In genomic region chr13:41827507-41828213, GRCh38 we compare ENCODE assay signal across 9 cellular contexts.
A peak's percentile ranks its signal among the peaks of the same experiment; 100 is the strongest.
DNase-seq lines count a peak whose midpoint lies in the region; ATAC-seq and TF ChIP-seq lines count a peak whose summit lies in the region.
"Had no signal": no experiment of that assay in that cellular context is flagged by ENCODE, and none has a peak within 500 bp of the region (broad histone marks: within the 10 kb centered on the region; RNA-seq: fewer than 3 reads in every experiment).

No MANE protein-coding gene starts in this region.

- intact Hi-C loops in psoas muscle (cut with DNase I), result no loop called here
- intact Hi-C loops in vagina (cut with DNase I), result no loop called here

- H2AFZ ChIP-seq in H9 (ENCODE audit: low read length), result no peak overlapping the region

- H2AK5ac ChIP-seq in H9 (ENCODE audit: insufficient read length, low read length), result no peak overlapping the region

- H3K9ac ChIP-seq in H9 (ENCODE audit: extremely low read depth, insufficient read length, low read length), result no peak overlapping the region

- no peaks in the 10 kb centered on the region for H3K79me2 ChIP-seq in H9 (ENCODE audit: insufficient read depth, low read length)

- no peak for TF ChIP-seq CTCF in fibroblast of mammary gland (conservative IDR thresholded peaks at IDR 0.05; ENCODE audit: control insufficient read depth, insufficient read depth, low read depth, low read length)
- TF ChIP-seq CTCF in psoas muscle (IDR thresholded peaks at IDR 0.05), result no peak
- TF ChIP-seq CTCF in vagina (IDR thresholded peaks at IDR 0.05), result no peak
- TF ChIP-seq CTCF in H9 (conservative IDR thresholded peaks at IDR 0.05), result no peak

- H2BK12ac ChIP-seq in H9 (ENCODE audit: insufficient read length, low read depth, low read length), result no peak overlapping the region

- no peak overlapping the region for H4K8ac ChIP-seq in H9 (replicated peaks; ENCODE audit: insufficient read length, low read depth, low read length)

- no peaks in the 10 kb centered on the region for H3K23me2 ChIP-seq in H9 (ENCODE audit: insufficient read length, low read depth, low read length, poor library complexity, severe bottlenecking)

- H4K5ac ChIP-seq in H9 (ENCODE audit: insufficient read length, low read depth, low read length), result no peak overlapping the region

- H3K18ac ChIP-seq in H9 (ENCODE audit: insufficient read length, low read depth, low read length), result no peak overlapping the region

- no peak overlapping the region for H3K14ac ChIP-seq in H9 (ENCODE audit: insufficient read depth, low read length)

- H2BK5ac ChIP-seq in H9 (ENCODE audit: insufficient read length, low read length), result no peak overlapping the region

- no peaks in the 10 kb centered on the region for H4K20me1 ChIP-seq in H9 (ENCODE audit: control insufficient read depth, insufficient read depth, insufficient read length)

- H3K9me3 ChIP-seq in psoas muscle (no peaks in the 10 kb centered on the region), vagina (no peaks in the 10 kb centered on the region), H9 (ENCODE audit: control insufficient read depth, low read depth, low read length) (no peaks in the 10 kb centered on the region)

- H3K23ac ChIP-seq in H9 (ENCODE audit: insufficient read length, low read depth, low read length), result no peak overlapping the region

- peak; percentile 98 for DNase-seq in EH (ENCODE audit: low read depth)
- DNase-seq in RPMI7951 (ENCODE audit: low read depth), result peak; percentile 78
- DNase-seq in fibroblast of mammary gland (ENCODE audit: low read depth), result peak; percentile 95
- no peak for DNase-seq in psoas muscle
- no peak for DNase-seq in vagina (ENCODE audit: extremely low spot score in 2 of 2)
- DNase-seq in activated CD4-positive, alpha-beta T cell treated with anti-CD3 and anti-CD28 coated beads, Interleukin-2, amount 50 U/mL, for 4 hours, result no peak
- DNase-seq in NCI-H510A (lab: John Stamatoyannopoulos, UW), result no peak
- no peak for DNase-seq in H9

- peaks cover 6 to 8% (median 6%) of the 10 kb centered on the region in 3 experiments; a peak in 5 of 7 replicates for H3K36me3 Mint-ChIP-seq in H9 (ENCODE audit: insufficient read depth in 1 of 3, low read depth in 3 of 3)

- H3K4me3 ChIP-seq in fibroblast of mammary gland (ENCODE audit: control insufficient read depth, low read depth, low read length), result no peak overlapping the region
- H3K4me3 ChIP-seq in psoas muscle, result no peak overlapping the region
- H3K4me3 ChIP-seq in vagina, result no peak overlapping the region

- H3T11ph ChIP-seq in H9 (ENCODE audit: low read length), result no peak overlapping the region

- H3K4ac ChIP-seq in H9 (ENCODE audit: low read depth, low read length), result no peak overlapping the region

- WGBS in psoas muscle, 3 donors, result 35 to 41% (median 37%) methylated on average over 5 of the region's 5 CpGs
- no CpG with 5 or more reads among the region's 5 CpGs for WGBS in H9 (ENCODE audit: extremely low coverage, insufficient read length, low lambda C conversion rate)

- H3K4me2 ChIP-seq in H9 (ENCODE audit: insufficient read depth, insufficient read length, low read length), result no peak overlapping the region

- H2BK120ac ChIP-seq in H9 (ENCODE audit: low read depth, low read length, poor library complexity, severe bottlenecking), result no peak overlapping the region

- no peaks in the 10 kb centered on the region for H3K79me1 ChIP-seq in H9 (ENCODE audit: insufficient read depth, low read depth, low read length, poor library complexity, severe bottlenecking)

- H3K27ac Mint-ChIP-seq in H9, result no peak overlapping the region; a peak in 1 of 7 replicates

- H3K36me3 ChIP-seq in psoas muscle (ENCODE audit: insufficient read depth in 1 of 2, low read depth in 1 of 2) (peaks cover 0 to 18% of the 10 kb centered on the region in 2 donors), vagina (peaks cover 0 to 3% of the 10 kb centered on the region in 2 donors)

- H3K4me1 Mint-ChIP-seq in H9, result no peaks in the 10 kb centered on the region
- H3K4me1 Mint-ChIP-seq: neural crest cell had no signal

- no peaks in the 10 kb centered on the region for H3K9me3 Mint-ChIP-seq in H9
- H3K9me3 Mint-ChIP-seq: neural crest cell had no signal

- H3K4me1 ChIP-seq in psoas muscle (peaks cover 15% of the 10 kb centered on the region), vagina (peaks cover 15% of the 10 kb centered on the region), H9 (ENCODE audit: insufficient read depth, low read length) (no peaks in the 10 kb centered on the region)

- peak; percentile 75 to 96 (median 90) for ATAC-seq in psoas muscle

- no peak for TF ChIP-seq POLR2A in vagina (IDR thresholded peaks at IDR 0.05)

- H3K27me3 ChIP-seq in psoas muscle (ENCODE audit: insufficient read depth in 3 of 3, low read length in 2 of 3) (no peaks in the 10 kb centered on the region), vagina (no peaks in the 10 kb centered on the region), H9 (ENCODE audit: insufficient read depth, low read length) (no peaks in the 10 kb centered on the region)

- no peaks in the 10 kb centered on the region for H3K27me3 Mint-ChIP-seq in H9 (ENCODE audit: low read depth)

- H4K91ac ChIP-seq in H9 (ENCODE audit: insufficient read length, low read depth, low read length), result no peak overlapping the region

- H3K56ac ChIP-seq in H9 (ENCODE audit: insufficient read length, low read depth, low read length), result no peak overlapping the region

- no peak overlapping the region for H2BK20ac ChIP-seq in H9 (ENCODE audit: low read depth, low read length, poor library complexity, severe bottlenecking)

- no peak overlapping the region for H2BK15ac ChIP-seq in H9 (ENCODE audit: low read depth, low read length)

- H3K27ac ChIP-seq in psoas muscle (peak overlapping the region; percentile 62), vagina (no peak overlapping the region), H9 (ENCODE audit: insufficient read length, low read depth, low read length) (no peak overlapping the region)

- H3K4me3 Mint-ChIP-seq in H9, result no peak overlapping the region
- H3K4me3 Mint-ChIP-seq: neural crest cell had no signal

Comparison
In these comparisons a context has a peak if more than half of its experiments do, and no peak if none do; other contexts are left out.
1. DNase-seq: peak in EH (single experiment), RPMI7951 (single experiment) and fibroblast of mammary gland (single experiment); none in psoas muscle (0 of 2), vagina (0 of 2), activated CD4-positive, alpha-beta T cell treated with anti-CD3 and anti-CD28 coated beads, Interleukin-2, amount 50 U/mL, for 4 hours (0 of 2), NCI-H510A (single experiment) and H9 (single experiment).